In the genomic region with DNA sequence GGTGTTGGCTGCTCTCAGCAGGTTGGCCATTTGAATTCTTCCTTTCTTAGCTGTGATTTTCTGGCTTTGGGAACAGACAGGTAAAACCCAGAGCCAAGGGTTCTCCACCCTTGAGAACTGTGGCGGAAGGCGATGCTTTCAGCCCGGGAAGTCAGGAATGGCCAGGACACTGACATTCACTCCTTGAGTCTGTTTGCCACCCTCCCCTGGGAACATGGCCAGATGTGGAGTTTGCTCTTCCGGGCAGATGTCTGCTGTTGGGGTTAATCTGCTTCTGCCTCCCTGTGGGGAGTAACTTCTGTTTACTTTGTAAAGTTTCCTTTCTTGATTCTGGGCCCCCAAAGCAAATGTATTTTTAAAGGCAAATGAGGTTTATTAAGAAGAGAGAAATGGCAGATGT, we compare ENCODE assay signal across 2 cellular contexts.
TF ChIP-seq lines count a peak whose summit lies in the region.

No MANE protein-coding gene starts in this region.

TF ChIP-seq in SK-N-SH treated with all-trans-retinoic acid at 6 μM for 48 hours, 23 proteins besides CTCF, POLR2A, EP300 and RAD21:
- no peak for TF ChIP-seq ESRRG (CRISPR knock-in tag; IDR thresholded peaks at IDR 0.05)
- peak; percentile 27; the same call in 1 of the 2 replicates for TF ChIP-seq TCF4 (CRISPR knock-in tag; IDR thresholded peaks at IDR 0.05; ENCODE audit: borderline replicate concordance)

TF ChIP-seq in endothelial cell of umbilical vein, 7 proteins besides CTCF, POLR2A, EP300 and RAD21:
- TF ChIP-seq FOS (IDR thresholded peaks at IDR 0.05; ENCODE audit: borderline replicate concordance, insufficient read depth, low read length) (no peak), JUN (IDR thresholded peaks at IDR 0.05; ENCODE audit: borderline replicate concordance, insufficient read depth, insufficient read length, low read depth) (no peak), EZH2 (IDR thresholded peaks at IDR 0.05; ENCODE audit: borderline replicate concordance, low read depth, low read length, severe bottlenecking) (no peak), POLR2AphosphoS5 (IDR thresholded peaks at IDR 0.05; ENCODE audit: insufficient read depth, low read depth, low read length) (no peak), GATA2 (IDR thresholded peaks at IDR 0.05; ENCODE audit: insufficient read depth, insufficient read length, low read depth, low read length) (no peak), MYC (IDR thresholded peaks at IDR 0.05; ENCODE audit: low read depth, low read length) (no peak)
- TF ChIP-seq, protein P1, sequence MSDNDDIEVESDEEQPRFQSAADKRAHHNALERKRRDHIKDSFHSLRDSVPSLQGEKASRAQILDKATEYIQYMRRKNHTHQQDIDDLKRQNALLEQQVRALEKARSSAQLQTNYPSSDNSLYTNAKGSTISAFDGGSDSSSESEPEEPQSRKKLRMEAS (IDR thresholded peaks at IDR 0.05; ENCODE audit: insufficient read depth, insufficient read length), result no peak
